Comparison of ENCODE assay signal across 8 cellular contexts in the genomic region with DNA sequence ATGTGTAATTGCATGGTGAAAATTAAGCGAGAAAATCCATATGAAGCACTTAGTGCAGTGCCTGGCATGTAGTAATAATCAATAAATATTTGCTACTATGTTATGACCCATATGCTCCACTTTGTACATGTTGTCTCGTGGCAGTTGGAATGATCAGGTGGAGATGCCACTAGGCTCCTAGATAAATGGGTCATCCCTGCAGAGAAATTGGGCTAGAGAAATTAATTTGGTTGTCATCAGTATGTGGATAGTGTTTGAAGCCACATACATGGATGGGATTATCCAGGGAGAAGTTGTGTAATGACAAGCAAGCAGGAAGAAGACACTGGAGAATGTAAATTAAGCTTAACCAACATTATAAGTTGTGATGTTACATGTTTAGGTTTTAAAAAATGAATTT.
"Had no signal": no experiment of that assay in that cellular context is flagged by ENCODE, and none has a peak within 500 bp of the region (broad histone marks: within the 10 kb centered on the region; RNA-seq: fewer than 3 reads in every experiment).

No MANE protein-coding gene starts in this region.

- DNase-seq: GM23248, GOT3, H7, H9, HCEC 1CT, HFFc6 had no signal

- ATAC-seq: GM23338, HCT116 had no signal
